In the genomic region with DNA sequence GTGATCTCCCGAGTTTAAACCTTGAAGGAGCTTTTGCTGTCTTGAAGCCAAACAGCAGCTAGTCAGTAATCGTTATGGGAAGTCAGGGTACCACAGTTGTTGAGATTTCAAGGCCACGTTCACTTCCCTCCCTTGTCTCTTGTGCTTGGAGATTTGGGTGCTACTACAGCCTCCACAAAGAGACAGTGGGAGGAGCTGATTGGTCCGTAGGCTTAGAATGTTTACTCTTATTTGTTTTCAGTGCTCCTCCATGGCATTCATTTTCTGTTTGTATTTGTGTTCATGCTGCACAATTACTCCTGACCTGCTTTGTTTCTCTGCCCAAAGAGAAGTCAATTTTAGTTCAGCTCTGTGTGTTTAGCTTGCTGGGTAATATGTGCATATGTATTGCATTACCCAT, we compare ENCODE assay signal across 11 cellular contexts.
DNase-seq lines count a peak whose midpoint lies in the region; ATAC-seq, FAIRE-seq and TF ChIP-seq lines count a peak whose summit lies in the region.
"Had no signal": no experiment of that assay in that cellular context is flagged by ENCODE, and none has a peak within 500 bp of the region (broad histone marks: within the 10 kb centered on the region; RNA-seq: fewer than 3 reads in every experiment).

No MANE protein-coding gene starts in this region.

- 46 to 70% (median 64%) methylated on average over 4 of the region's 4 CpGs for WGBS in small intestine, 3 donors

- H3K9me3 Mint-ChIP-seq in brain: no peaks in the 10 kb centered on the region
- peaks cover 3% of the 10 kb centered on the region for H3K9me3 Mint-ChIP-seq in neural crest cell
- H3K9me3 Mint-ChIP-seq: activated T-cell treated with anti-CD3 and anti-CD28 coated beads, Interleukin-2, amount 50 U/mL, for 72 hours had no signal

- H3K27ac Mint-ChIP-seq in brain: peak overlapping the region; percentile 96 to 99 (median 97)
- no peak overlapping the region for H3K27ac Mint-ChIP-seq in neural crest cell (ENCODE audit: unreplicated experiment)
- H3K27ac Mint-ChIP-seq: activated T-cell treated with anti-CD3 and anti-CD28 coated beads, Interleukin-2, amount 50 U/mL, for 72 hours had no signal

- ATAC-seq in HG02571 (IDR thresholded peaks at IDR 0.05; ENCODE audit: unreplicated experiment): no peak

- H3K27ac ChIP-seq in small intestine (ENCODE audit: low read depth in 1 of 2, low read length in 1 of 2): no peak overlapping the region
- H3K27ac ChIP-seq: suprapubic skin had no signal

- no peak for FAIRE-seq in small intestine (lab: Jason Lieb, UNC)

- no peaks in the 10 kb centered on the region for H3K27me3 ChIP-seq in small intestine (ENCODE audit: control insufficient read depth in 2 of 2, insufficient read depth in 2 of 2, low read length in 2 of 2)
- H3K27me3 ChIP-seq: cardiac muscle cell, suprapubic skin had no signal

- no peaks in the 10 kb centered on the region for H3K9me3 ChIP-seq in small intestine (ENCODE audit: control insufficient read depth, low read depth)
- H3K9me3 ChIP-seq: suprapubic skin had no signal

- DNase-seq in DMS79 treated with DMSO at 0.1 percent for 48 hours (lab: John Stamatoyannopoulos, UW): peak; percentile 89
- DNase-seq in NCI-H2029 treated with DMSO at 0.1 percent for 48 hours (lab: John Stamatoyannopoulos, UW): peak; percentile 97
- no peak for DNase-seq in neural crest cell (ENCODE audit: low read depth, low spot score)
- DNase-seq in small intestine: no peak
- no peak for DNase-seq in HK-2 (ENCODE audit: unreplicated experiment)
- DNase-seq: activated T-cell treated with anti-CD3 and anti-CD28 coated beads, Interleukin-2, amount 50 U/mL, for 72 hours; EL had no signal

- no peaks in the 10 kb centered on the region for H3K4me1 ChIP-seq in small intestine (ENCODE audit: control insufficient read depth in 2 of 2, insufficient read depth in 1 of 2, low read depth in 1 of 2, low read length in 1 of 2)

- H3K36me3 ChIP-seq in small intestine (ENCODE audit: control insufficient read depth in 2 of 2, insufficient read depth in 2 of 2, low read length in 2 of 2): no peaks in the 10 kb centered on the region
- H3K36me3 ChIP-seq: cardiac muscle cell, suprapubic skin had no signal

- H3K4me3 Mint-ChIP-seq in brain: peak overlapping the region; percentile 77 to 88 (median 82)
- peak overlapping the region; percentile 49 for H3K4me3 Mint-ChIP-seq in neural crest cell

- H3K4me3 ChIP-seq in small intestine (ENCODE audit: low read depth in 1 of 2, low read length in 2 of 2): no peak overlapping the region
- H3K4me3 ChIP-seq: cardiac muscle cell, suprapubic skin had no signal

- no peak for TF ChIP-seq CTCF in brain (conservative IDR thresholded peaks at IDR 0.05)
- no peak for TF ChIP-seq CTCF in neural crest cell (conservative IDR thresholded peaks at IDR 0.05)

- H3K27me3 Mint-ChIP-seq in brain (no peaks in the 10 kb centered on the region), neural crest cell (ENCODE audit: low read depth) (no peaks in the 10 kb centered on the region)

- H3K36me3 Mint-ChIP-seq in brain: no peaks in the 10 kb centered on the region
- H3K36me3 Mint-ChIP-seq in neural crest cell (ENCODE audit: low read depth): peaks cover 2% of the 10 kb centered on the region

- H3K4me1 Mint-ChIP-seq in brain (peaks cover 100% of the 10 kb centered on the region), neural crest cell (peaks cover 69% of the 10 kb centered on the region)

Comparison
In these comparisons a context has a peak if more than half of its experiments do, and no peak if none do; other contexts are left out.
1. DNase-seq: peak in DMS79 treated with DMSO at 0.1 percent for 48 hours (single experiment) and NCI-H2029 treated with DMSO at 0.1 percent for 48 hours (single experiment); none in neural crest cell (single experiment), small intestine (single experiment) and HK-2 (single experiment).